In the genomic region with DNA sequence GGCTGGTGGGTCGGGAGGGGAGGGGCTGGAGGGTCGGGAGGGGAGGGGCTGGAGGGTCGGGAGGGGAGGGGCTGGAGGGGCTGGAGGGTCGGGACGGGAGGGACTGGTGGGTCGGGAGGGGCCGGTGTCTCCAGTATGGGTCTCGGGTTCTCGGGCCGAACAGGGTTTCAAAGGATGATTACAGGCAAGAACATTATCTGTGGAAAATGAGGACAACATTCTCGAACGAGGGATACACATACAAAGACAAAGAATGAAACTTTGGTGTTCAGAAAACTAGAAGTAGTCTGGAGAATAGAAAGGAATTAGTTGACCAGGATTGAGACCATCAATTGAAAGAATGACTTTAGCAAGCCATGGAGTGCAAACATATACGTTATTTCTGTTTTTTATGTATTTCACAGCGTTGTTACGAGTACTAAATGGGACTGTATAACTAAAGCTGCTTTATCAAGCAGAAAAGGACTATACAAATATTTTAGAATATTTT, we compare ENCODE assay signal across 8 cellular contexts. TPM values are rescaled to one million over a fixed set of nuclear protein-coding genes. Genes with fewer than 3 reads are reported as not detected.
DNase-seq lines count a peak whose midpoint lies in the region; ATAC-seq, FAIRE-seq and TF ChIP-seq lines count a peak whose summit lies in the region.

No MANE protein-coding gene starts in this region.

- CTCF ChIA-PET in CD4-positive, alpha-beta memory T cell (lab: Charles Lee; ENCODE audit: partially characterized antibody) = no interaction called here
- CTCF ChIA-PET in PC-3 (lab: Charles Lee) = no interaction called here
- CTCF ChIA-PET in endothelial cell of umbilical vein (lab: Charles Lee) = no interaction called here

- H3K27me3 Mint-ChIP-seq in CD4-positive, alpha-beta memory T cell = no peaks in the 10 kb centered on the region

- BruUV-seq in PC-3 (replicated peaks; lab: Mats Ljungman, UMichigan) (TSS peak; percentile 41), endothelial cell of umbilical vein (replicated peaks; lab: Mats Ljungman, UMichigan) (no TSS peak)

- no peak for TF ChIP-seq EP300 in ovary (IDR thresholded peaks at IDR 0.05)

- POLR2A ChIA-PET in CD4-positive, alpha-beta memory T cell (lab: Charles Lee; ENCODE audit: partially characterized antibody) = interaction anchor here (0.7 to 4.6 kb wide), 4 partner anchors 9 to 1191 kb away, joined by 3 to 36 read pairs (median 11); a partner anchor contains a TSS
- POLR2A ChIA-PET in PC-3 (lab: Charles Lee; ENCODE audit: unreplicated experiment) (no interaction called here), endothelial cell of umbilical vein (lab: Charles Lee) (interaction anchor here (0.8 kb wide), 1 partner anchor 25 kb away, joined by 3 read pairs; a partner anchor contains a TSS)

- H3K4me1 ChIP-seq in CD4-positive, alpha-beta memory T cell (ENCODE audit: insufficient read depth, low read length) = peaks cover 20% of the 10 kb centered on the region
- H3K4me1 ChIP-seq in PC-3 (ENCODE audit: insufficient read depth, low read length) (no peaks in the 10 kb centered on the region), endothelial cell of umbilical vein (ENCODE audit: control insufficient read depth, extremely low read depth, insufficient read depth, low read length) (peaks cover 5% of the 10 kb centered on the region), ovary (ENCODE audit: insufficient read depth) (peaks cover 5% of the 10 kb centered on the region)

- H3K9me1 ChIP-seq in endothelial cell of umbilical vein (replicated peaks; ENCODE audit: control insufficient read depth, extremely low read depth, insufficient read depth, low read length) = no peaks in the 10 kb centered on the region

- H3K79me2 ChIP-seq in PC-3 (ENCODE audit: low read length) (peaks cover 35% of the 10 kb centered on the region), endothelial cell of umbilical vein (ENCODE audit: control insufficient read depth, insufficient read depth, low read length) (peaks cover 31% of the 10 kb centered on the region)

- no peak for FAIRE-seq in endothelial cell of umbilical vein (lab: Jason Lieb, UNC)

- H4K20me1 ChIP-seq in PC-3 (ENCODE audit: low read length) = no peaks in the 10 kb centered on the region
- no peaks in the 10 kb centered on the region for H4K20me1 ChIP-seq in endothelial cell of umbilical vein (replicated peaks; ENCODE audit: control insufficient read depth, extremely low read depth, insufficient read depth, low read length)

- peak overlapping the region; percentile 61 to 98 (median 94) for H3K27ac Mint-ChIP-seq in CD4-positive, alpha-beta memory T cell

- H3K27me3 ChIP-seq in CD4-positive, alpha-beta memory T cell (ENCODE audit: insufficient read depth, low read length) = no peaks in the 10 kb centered on the region
- H3K27me3 ChIP-seq in PC-3 (ENCODE audit: low read length) (no peaks in the 10 kb centered on the region), endothelial cell of umbilical vein (ENCODE audit: control insufficient read depth in 2 of 2, insufficient read depth in 2 of 2, low read length in 2 of 2) (no peaks in the 10 kb centered on the region), ovary (no peaks in the 10 kb centered on the region)

- H3K4me2 ChIP-seq in PC-3 (ENCODE audit: low read length) (peak overlapping the region; percentile 86), endothelial cell of umbilical vein (ENCODE audit: insufficient read depth, low read length) (peak overlapping the region; percentile 94)

- no peak for TF ChIP-seq POLR2A in endothelial cell of umbilical vein (IDR thresholded peaks at IDR 0.05; ENCODE audit: low read depth, low read length)
- no peak for TF ChIP-seq POLR2A in ovary (IDR thresholded peaks at IDR 0.05)

- no peaks in the 10 kb centered on the region for H3K9me2 ChIP-seq in PC-3 (replicated peaks; ENCODE audit: low read length)

- intact Hi-C loops in CD4-positive, alpha-beta memory T cell (cut with micrococcal nuclease) = loop anchor here (1.0 kb wide), 2 partner anchors 25 to 63 kb away; a partner anchor contains a TSS
- intact Hi-C loops in PC-3 (cut with micrococcal nuclease) = loop anchor here (1.0 kb wide), 1 partner anchor 23 kb away; no protein-coding TSS in a partner anchor
- intact Hi-C loops in endothelial cell of umbilical vein (cut with micrococcal nuclease) = loop anchor here (1.0 to 5.0 kb wide), 3 partner anchors 25 to 119 kb away; a partner anchor contains a TSS
- intact Hi-C loops in ovary (cut with DNase I) = no loop called here
- intact Hi-C loops in left colon (cut with DNase I, micrococcal nuclease) = no loop called here

- dilution Hi-C loops in endothelial cell of umbilical vein (cut with MboI; ENCODE audit: extremely low pct_ligation_motif_present, low sequenced_read_pairs) = no loop called here

- H3K36me3 Mint-ChIP-seq in CD4-positive, alpha-beta memory T cell = peaks cover 3 to 23% of the 10 kb centered on the region in 2 donors

- H3K9ac ChIP-seq in PC-3 (ENCODE audit: low read length) = no peak overlapping the region
- H3K9ac ChIP-seq in endothelial cell of umbilical vein (replicated peaks; ENCODE audit: extremely low read depth, insufficient read depth, low read length) = peak overlapping the region; percentile 49

- 3% methylated on average over 15 of the region's 15 CpGs for WGBS in ovary, 3 donors

- no peaks in the 10 kb centered on the region for H3K36me3 ChIP-seq in CD4-positive, alpha-beta memory T cell (ENCODE audit: insufficient read depth, low read length)
- no peaks in the 10 kb centered on the region for H3K36me3 ChIP-seq in PC-3 (ENCODE audit: low read depth, low read length)
- no peaks in the 10 kb centered on the region for H3K36me3 ChIP-seq in endothelial cell of umbilical vein (ENCODE audit: control insufficient read depth in 2 of 2, extremely low read depth in 1 of 2, insufficient read depth in 2 of 2, low read length in 2 of 2)
- H3K36me3 ChIP-seq in ovary = no peaks in the 10 kb centered on the region

- H2AFZ ChIP-seq in PC-3 (ENCODE audit: low read length) = peak overlapping the region; percentile 97
- H2AFZ ChIP-seq in endothelial cell of umbilical vein (ENCODE audit: low read depth, low read length) = peak overlapping the region; percentile 98

- peak overlapping the region; percentile 98 for H3K27ac ChIP-seq in CD4-positive, alpha-beta memory T cell (ENCODE audit: low read depth, low read length)
- no peak overlapping the region for H3K27ac ChIP-seq in PC-3 (ENCODE audit: low read length)
- peak overlapping the region; percentile 28 for H3K27ac ChIP-seq in endothelial cell of umbilical vein (ENCODE audit: insufficient read depth, low read depth, low read length)
- H3K27ac ChIP-seq in ovary = peak overlapping the region; percentile 57 to 71

- H3K9me3 ChIP-seq in CD4-positive, alpha-beta memory T cell (ENCODE audit: control insufficient read depth in 1 of 2, low read length in 2 of 2) = no peaks in the 10 kb centered on the region
- H3K9me3 ChIP-seq in PC-3 (ENCODE audit: low read length) = no peaks in the 10 kb centered on the region
- H3K9me3 ChIP-seq in endothelial cell of umbilical vein (replicated peaks; ENCODE audit: control insufficient read depth, insufficient read depth, low read length) = no peaks in the 10 kb centered on the region
- H3K9me3 ChIP-seq in ovary = no peaks in the 10 kb centered on the region

- DNase-seq in CD4-positive, alpha-beta memory T cell = no peak
- DNase-seq in PC-3 = no peak
- no peak for DNase-seq in endothelial cell of umbilical vein (ENCODE audit: low read depth, low spot score)
- DNase-seq in ovary = no peak
- no peak for DNase-seq in activated effector memory CD4-positive, alpha-beta T cell treated with Interleukin-2 at 50 U/mL for 16 hours
- no peak for DNase-seq in SW480 (ENCODE audit: low spot score)
- no peak for DNase-seq in left colon
- DNase-seq in HK-2 (ENCODE audit: unreplicated experiment) = no peak

- H3K4me1 Mint-ChIP-seq in CD4-positive, alpha-beta memory T cell = peaks cover 14 to 30% (median 18%) of the 10 kb centered on the region in 4 donors

- no peaks in the 10 kb centered on the region for H3F3A ChIP-seq in PC-3 (ENCODE audit: low read length, unreplicated experiment)

- TF ChIP-seq CTCF in PC-3 (conservative IDR thresholded peaks at IDR 0.05; ENCODE audit: low read depth, low read length) (no peak), endothelial cell of umbilical vein (IDR thresholded peaks at IDR 0.05; ENCODE audit: extremely low read depth in 1 of 2, insufficient read depth in 1 of 2, low read depth in 1 of 2, low read length in 2 of 2) (no peak), ovary (IDR thresholded peaks at IDR 0.05) (no peak)

- H3K9me3 Mint-ChIP-seq in CD4-positive, alpha-beta memory T cell = no peaks in the 10 kb centered on the region

- peak; percentile 23 for ATAC-seq in PC-3
- ATAC-seq in left colon = no peak

- H3K4me3 Mint-ChIP-seq in CD4-positive, alpha-beta memory T cell = peak overlapping the region; percentile 92 to 97 (median 96)

- H3K4me3 ChIP-seq in CD4-positive, alpha-beta memory T cell (ENCODE audit: low read length in 2 of 2) = peak overlapping the region in 1 of 2 donors; percentile 92
- H3K4me3 ChIP-seq in PC-3 (ENCODE audit: low read length) = peak overlapping the region; percentile 99
- peak overlapping the region; percentile 55 to 86 (median 84) for H3K4me3 ChIP-seq in endothelial cell of umbilical vein (replicated peaks in 1 of 3; ENCODE audit: insufficient read depth in 1 of 3, low read depth in 1 of 3, low read length in 3 of 3)
- peak overlapping the region; percentile 85 for H3K4me3 ChIP-seq in ovary

RNA-seq across cellular contexts. Expression of a gene that starts 0.4 kb away (rescaled TPM):
- 10 to 100 TPM; 20.1 to 20.6 TPM for total RNA-seq in CD4-positive, alpha-beta memory T cell
- polyA plus RNA-seq in CD4-positive, alpha-beta memory T cell = 10 to 100 TPM; 46.8 to 50.2 TPM
- 3.7 and 6.1 TPM in 2 replicates for total RNA-seq in PC-3 (2014; rRNA removed)
- 25.9 and 30.5 TPM in 2 replicates for total RNA-seq in endothelial cell of umbilical vein
- polyA plus RNA-seq in endothelial cell of umbilical vein = 32.1 and 35.3 TPM in 2 replicates
- 39.3 and 42.5 TPM in 2 replicates for polyA plus RNA-seq in endothelial cell of umbilical vein (2011; cell fraction: cytosol; rRNA removed)
- polyA plus RNA-seq in endothelial cell of umbilical vein (2011; cell fraction: nucleus; rRNA removed) = 15.9 and 19.4 TPM in 2 replicates
- 31.2 and 51.6 TPM in 2 replicates for polyA plus RNA-seq in endothelial cell of umbilical vein (2012)
- polyA minus RNA-seq in endothelial cell of umbilical vein = 10.2 and 17.1 TPM in 2 replicates
- 5.4 TPM for polyA minus RNA-seq in endothelial cell of umbilical vein (2011; cell fraction: cytosol; rRNA and poly(A)+ RNA removed)
- polyA minus RNA-seq in endothelial cell of umbilical vein (2011; cell fraction: nucleus; rRNA and poly(A)+ RNA removed) = 4.7 and 9.3 TPM in 2 replicates
- 10 to 100 TPM; 14.0 to 19.3 (median 17.3) TPM for total RNA-seq in ovary
- polyA plus RNA-seq in ovary = 10 to 100 TPM; 13.4 to 14.5 TPM
- 10 to 100 TPM; 31.1 to 36.6 TPM for total RNA-seq in left colon

RNA-seq across cellular contexts. Expression of a gene that starts 25.1 kb away (rescaled TPM):
- total RNA-seq in CD4-positive, alpha-beta memory T cell = 10 to 100 TPM; 55.9 to 58.1 TPM
- 10 to 100 TPM; 32.2 to 45.1 TPM for polyA plus RNA-seq in CD4-positive, alpha-beta memory T cell
- total RNA-seq in PC-3 (2014; rRNA removed) = 70.6 and 82.9 TPM in 2 replicates
- total RNA-seq in endothelial cell of umbilical vein = 157 and 161 TPM in 2 replicates
- 7.1 and 11.2 TPM in 2 replicates for polyA plus RNA-seq in endothelial cell of umbilical vein
- 28.0 and 31.1 TPM in 2 replicates for polyA plus RNA-seq in endothelial cell of umbilical vein (2011; cell fraction: cytosol; rRNA removed)
- polyA plus RNA-seq in endothelial cell of umbilical vein (2011; cell fraction: nucleus; rRNA removed) = 26.9 and 40.3 TPM in 2 replicates
- 88.6 and 155 TPM in 2 replicates for polyA plus RNA-seq in endothelial cell of umbilical vein (2012)
- polyA minus RNA-seq in endothelial cell of umbilical vein = 26.7 and 30.9 TPM in 2 replicates
- polyA minus RNA-seq in endothelial cell of umbilical vein (2011; cell fraction: cytosol; rRNA and poly(A)+ RNA removed) = 58.8 TPM
- 16.5 and 23.7 TPM in 2 replicates for polyA minus RNA-seq in endothelial cell of umbilical vein (2011; cell fraction: nucleus; rRNA and poly(A)+ RNA removed)
- 10 to 100 TPM; 25.0 to 82.3 (median 61.1) TPM for total RNA-seq in ovary
- 10 to 100 TPM; 18.8 to 86.3 TPM for polyA plus RNA-seq in ovary
- total RNA-seq in left colon = 10 to 100 TPM; 71.6 to 80.1 TPM

Comparison
In these comparisons a context has a peak if more than half of its experiments do, and no peak if none do; other contexts are left out.
1. intact Hi-C loops: an anchor here in CD4-positive, alpha-beta memory T cell (1.0 kb wide), PC-3 (1.0 kb wide) and endothelial cell of umbilical vein (1.0 to 5.0 kb wide); none called in ovary and left colon.